In genomic region chr6:3805448-3806123, GRCh38 we compare ENCODE assay signal across 1 cellular context.
TF ChIP-seq lines count a peak whose summit lies in the region.

No MANE protein-coding gene starts in this region.

TF ChIP-seq in HepG2, 621 proteins besides CTCF, POLR2A, EP300 and RAD21 (continued from another document and continues in another):
- TF ChIP-seq ZNF407 (CRISPR knock-in tag; IDR thresholded peaks at IDR 0.05; ENCODE audit: not compliant biosample characterization) (no peak), MLX (CRISPR knock-in tag; IDR thresholded peaks at IDR 0.05) (no peak), DPF2 (CRISPR knock-in tag; IDR thresholded peaks at IDR 0.05; ENCODE audit: borderline replicate concordance, low read depth) (0 out of 2 replicates have a peak, but pooled peaks have one; percentile 21), FOXP4 (CRISPR knock-in tag; IDR thresholded peaks at IDR 0.05) (peak; percentile 51; the same call in 1 of the 2 replicates), BCL6 (CRISPR knock-in tag; IDR thresholded peaks at IDR 0.05) (peak; percentile 64), MAFK (conservative IDR thresholded peaks at IDR 0.05 in 1 of 2, IDR thresholded peaks at IDR 0.05 in 1 of 2; ENCODE audit: low read length in 2 of 2) (peak; percentile 87 to 94), AFF4 (CRISPR knock-in tag; IDR thresholded peaks at IDR 0.05) (no peak), MAFF (IDR thresholded peaks at IDR 0.05; ENCODE audit: low read depth, low read length) (peak; percentile 86), FOXP1 (IDR thresholded peaks at IDR 0.05) (no peak), FOXP1 (CRISPR knock-in tag; IDR thresholded peaks at IDR 0.05) (peak; percentile 83), ZNF333 (CRISPR knock-in tag; IDR thresholded peaks at IDR 0.05; ENCODE audit: borderline replicate concordance) (no peak), ERF (CRISPR knock-in tag; IDR thresholded peaks at IDR 0.05) (peak; percentile 13; the same call in 1 of the 2 replicates), ZNF570 (CRISPR knock-in tag; IDR thresholded peaks at IDR 0.05; ENCODE audit: borderline replicate concordance) (no peak), ZNF253 (CRISPR knock-in tag; IDR thresholded peaks at IDR 0.05; ENCODE audit: borderline replicate concordance) (no peak), ZNF670 (CRISPR knock-in tag; IDR thresholded peaks at IDR 0.05; ENCODE audit: borderline replicate concordance) (peak; percentile 56; the same call in 1 of the 2 replicates), TP53 (CRISPR knock-in tag; conservative IDR thresholded peaks at IDR 0.05) (no peak), ZNF124 (CRISPR knock-in tag; IDR thresholded peaks at IDR 0.05) (0 out of 2 replicates have a peak, but pooled peaks have one; percentile 25), CREB1 (IDR thresholded peaks at IDR 0.05) (peak; percentile 55; the same call in 1 of the 2 replicates), CREB1 (CRISPR knock-in tag; IDR thresholded peaks at IDR 0.05) (peak; percentile 53; the same call in 1 of the 2 replicates), GLI4 (CRISPR knock-in tag; IDR thresholded peaks at IDR 0.05; ENCODE audit: borderline replicate concordance) (0 out of 2 replicates have a peak, but pooled peaks have one; percentile 20), HDAC6 (IDR thresholded peaks at IDR 0.05; ENCODE audit: low read depth, low read length) (no peak), ZNF746 (CRISPR knock-in tag; IDR thresholded peaks at IDR 0.05) (0 out of 2 replicates have a peak, but pooled peaks have one; percentile 4), NFKBIZ (CRISPR knock-in tag; IDR thresholded peaks at IDR 0.05) (peak; percentile 44; the same call in 1 of the 2 replicates), ATF1 (CRISPR knock-in tag; IDR thresholded peaks at IDR 0.05) (no peak), SNRNP70 (IDR thresholded peaks at IDR 0.05; ENCODE audit: low read depth, low read length) (no peak), ZNF274 (CRISPR knock-in tag; IDR thresholded peaks at IDR 0.05) (no peak; the same call in 1 of the 2 replicates), MAZ (IDR thresholded peaks at IDR 0.05; ENCODE audit: borderline replicate concordance, low read depth, low read length) (no peak), MAZ (CRISPR knock-in tag; IDR thresholded peaks at IDR 0.05; ENCODE audit: low read depth) (0 out of 2 replicates have a peak, but pooled peaks have one; percentile 46), ZMAT3 (CRISPR knock-in tag; conservative IDR thresholded peaks at IDR 0.05) (no peak), SP5 (CRISPR knock-in tag; IDR thresholded peaks at IDR 0.05; ENCODE audit: borderline replicate concordance, low read depth) (0 out of 2 replicates have a peak, but pooled peaks have one; percentile 26), SRSF4 (IDR thresholded peaks at IDR 0.05; ENCODE audit: low read depth, low read length, poor library complexity, severe bottlenecking) (no peak), ZMYM2 (CRISPR knock-in tag; IDR thresholded peaks at IDR 0.05) (0 out of 2 replicates have a peak, but pooled peaks have one; percentile 15), DRAP1 (CRISPR knock-in tag; IDR thresholded peaks at IDR 0.05) (peak; percentile 35; the same call in 1 of the 2 replicates)
- TF ChIP-seq, protein P1, sequence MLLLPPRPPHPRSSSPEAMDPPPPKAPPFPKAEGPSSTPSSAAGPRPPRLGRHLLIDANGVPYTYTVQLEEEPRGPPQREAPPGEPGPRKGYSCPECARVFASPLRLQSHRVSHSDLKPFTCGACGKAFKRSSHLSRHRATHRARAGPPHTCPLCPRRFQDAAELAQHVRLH (CRISPR knock-in tag; IDR thresholded peaks at IDR 0.05; ENCODE audit: borderline replicate concordance, low read depth): 0 out of 2 replicates have a peak, but pooled peaks have one; percentile 6
- TF ChIP-seq, protein P2, sequence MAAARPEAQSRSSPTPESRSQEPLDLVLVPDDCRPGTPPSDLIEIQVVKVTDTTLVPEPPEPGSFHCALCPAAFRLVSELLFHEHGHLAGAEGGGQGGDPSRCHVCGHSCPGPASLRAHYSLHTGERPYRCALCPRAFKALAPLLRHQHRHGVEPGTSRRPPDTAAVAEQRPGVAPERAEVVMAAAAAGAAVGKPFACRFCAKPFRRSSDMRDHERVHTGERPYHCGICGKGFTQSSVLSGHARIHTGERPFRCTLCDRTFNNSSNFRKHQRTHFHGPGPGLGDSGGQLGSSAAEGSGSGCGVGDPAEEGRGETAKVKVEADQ (CRISPR knock-in tag; IDR thresholded peaks at IDR 0.05; ENCODE audit: borderline replicate concordance): 0 out of 2 replicates have a peak, but pooled peaks have one; percentile 10
- TF ChIP-seq, protein P3, sequence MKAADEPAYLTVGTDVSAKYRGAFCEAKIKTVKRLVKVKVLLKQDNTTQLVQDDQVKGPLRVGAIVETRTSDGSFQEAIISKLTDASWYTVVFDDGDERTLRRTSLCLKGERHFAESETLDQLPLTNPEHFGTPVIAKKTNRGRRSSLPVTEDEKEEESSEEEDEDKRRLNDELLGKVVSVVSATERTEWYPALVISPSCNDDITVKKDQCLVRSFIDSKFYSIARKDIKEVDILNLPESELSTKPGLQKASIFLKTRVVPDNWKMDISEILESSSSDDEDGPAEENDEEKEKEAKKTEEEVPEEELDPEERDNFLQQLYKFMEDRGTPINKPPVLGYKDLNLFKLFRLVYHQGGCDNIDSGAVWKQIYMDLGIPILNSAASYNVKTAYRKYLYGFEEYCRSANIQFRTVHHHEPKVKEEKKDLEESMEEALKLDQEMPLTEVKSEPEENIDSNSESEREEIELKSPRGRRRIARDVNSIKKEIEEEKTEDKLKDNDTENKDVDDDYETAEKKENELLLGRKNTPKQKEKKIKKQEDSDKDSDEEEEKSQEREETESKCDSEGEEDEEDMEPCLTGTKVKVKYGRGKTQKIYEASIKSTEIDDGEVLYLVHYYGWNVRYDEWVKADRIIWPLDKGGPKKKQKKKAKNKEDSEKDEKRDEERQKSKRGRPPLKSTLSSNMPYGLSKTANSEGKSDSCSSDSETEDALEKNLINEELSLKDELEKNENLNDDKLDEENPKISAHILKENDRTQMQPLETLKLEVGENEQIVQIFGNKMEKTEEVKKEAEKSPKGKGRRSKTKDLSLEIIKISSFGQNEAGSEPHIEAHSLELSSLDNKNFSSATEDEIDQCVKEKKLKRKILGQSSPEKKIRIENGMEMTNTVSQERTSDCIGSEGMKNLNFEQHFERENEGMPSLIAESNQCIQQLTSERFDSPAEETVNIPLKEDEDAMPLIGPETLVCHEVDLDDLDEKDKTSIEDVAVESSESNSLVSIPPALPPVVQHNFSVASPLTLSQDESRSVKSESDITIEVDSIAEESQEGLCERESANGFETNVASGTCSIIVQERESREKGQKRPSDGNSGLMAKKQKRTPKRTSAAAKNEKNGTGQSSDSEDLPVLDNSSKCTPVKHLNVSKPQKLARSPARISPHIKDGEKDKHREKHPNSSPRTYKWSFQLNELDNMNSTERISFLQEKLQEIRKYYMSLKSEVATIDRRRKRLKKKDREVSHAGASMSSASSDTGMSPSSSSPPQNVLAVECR (CRISPR knock-in tag; IDR thresholded peaks at IDR 0.05; ENCODE audit: borderline replicate concordance): no peak; the same call in 1 of the 2 replicates
